8 cellular contexts compared by ENCODE assay signal in genomic region chr12:3041558-3042164, GRCh38. TPM values are rescaled to one million over a fixed set of nuclear protein-coding genes. Genes with fewer than 3 reads are reported as not detected.
DNase-seq lines count a peak whose midpoint lies in the region; ATAC-seq, FAIRE-seq and TF ChIP-seq lines count a peak whose summit lies in the region.

No MANE protein-coding gene starts in this region.

- H3K27me3 Mint-ChIP-seq in activated T-cell treated with anti-CD3 and anti-CD28 coated beads, Interleukin-2, amount 50 U/mL, for 72 hours (ENCODE audit: low read depth), result peaks cover 20% of the 10 kb centered on the region

- CTCF ChIA-PET in A549 (lab: Yijun Ruan, JAX), result interaction anchor here (0.6 to 2.5 kb wide), 31 partner anchors 8 to 251 kb away, joined by 3 to 13 read pairs (median 4); partner anchors contain the start of gene ITFG2

- peak; percentile 85 to 95 for ATAC-seq in A549
- ATAC-seq in activated T-cell treated with anti-CD3 and anti-CD28 coated beads, Interleukin-2, amount 50 U/mL, for 72 hours (replicated peaks in 1 of 2), result peak; percentile 82 to 85
- ATAC-seq in HG03139 (IDR thresholded peaks at IDR 0.05; ENCODE audit: unreplicated experiment), result no peak

- no peak overlapping the region for H3K27ac ChIP-seq in A549

- no peak overlapping the region for H3K4me3 ChIP-seq in A549

- H3K4me3 Mint-ChIP-seq in activated T-cell treated with anti-CD3 and anti-CD28 coated beads, Interleukin-2, amount 50 U/mL, for 72 hours, result no peak overlapping the region

- H3K27ac Mint-ChIP-seq in activated T-cell treated with anti-CD3 and anti-CD28 coated beads, Interleukin-2, amount 50 U/mL, for 72 hours, result no peak overlapping the region

- peak; percentile 78 for TF ChIP-seq CTCF in A549 (IDR thresholded peaks at IDR 0.05)

- TF ChIP-seq EP300 in A549 (IDR thresholded peaks at IDR 0.05), result no peak
- no peak for TF ChIP-seq EP300 in Ishikawa (IDR thresholded peaks at IDR 0.05; ENCODE audit: borderline replicate concordance)

- TF ChIP-seq RAD21 in A549 (conservative IDR thresholded peaks at IDR 0.05 in 1 of 2, IDR thresholded peaks at IDR 0.05 in 1 of 2), result peak; percentile 69 to 74
- peak; percentile 76 for TF ChIP-seq RAD21 in Ishikawa (IDR thresholded peaks at IDR 0.05; ENCODE audit: low read depth)

- POLR2A ChIA-PET in A549 (lab: Yijun Ruan, JAX), result interaction anchor here (0.6 to 1.5 kb wide), 3 partner anchors 35 to 156 kb away, joined by 4 to 6 read pairs (median 5); partner anchors contain the start of gene TULP3

- H3K9me3 ChIP-seq in A549, result no peaks in the 10 kb centered on the region

- DNase-seq in A549 (ENCODE audit: low read depth in 1 of 2, low spot score in 1 of 2), result peak; percentile 87 to 90
- DNase-seq in GM12891 (ENCODE audit: insufficient read length, low spot score), result peak; percentile 86
- DNase-seq in OCI-M2 (lab: John Stamatoyannopoulos, UW; ENCODE audit: unreplicated experiment), result peak; percentile 4
- DNase-seq in activated T-cell treated with anti-CD3 and anti-CD28 coated beads, Interleukin-2, amount 50 U/mL, for 72 hours, result peak; percentile 60 to 63
- DNase-seq in fibroblast of the conjunctiva (ENCODE audit: low read depth), result peak; percentile 65
- peak; percentile 26 for DNase-seq in non-pigmented ciliary epithelial cell (ENCODE audit: low read depth)

- WGBS in A549 (ENCODE audit: missing lambda C conversion rate), result 56% methylated on average over 11 of the region's 11 CpGs

- FAIRE-seq in A549 (lab: Jason Lieb, UNC) (peak; percentile 68), GM12891 (lab: Jason Lieb, UNC) (peak; percentile 74)

- no peak overlapping the region for H3K4me2 ChIP-seq in A549

- H3K36me3 Mint-ChIP-seq in activated T-cell treated with anti-CD3 and anti-CD28 coated beads, Interleukin-2, amount 50 U/mL, for 72 hours (ENCODE audit: insufficient read depth in 2 of 2), result no peaks in the 10 kb centered on the region

- no peaks in the 10 kb centered on the region for H3K9me3 Mint-ChIP-seq in activated T-cell treated with anti-CD3 and anti-CD28 coated beads, Interleukin-2, amount 50 U/mL, for 72 hours

- TF ChIP-seq POLR2A in A549 (IDR thresholded peaks at IDR 0.05; ENCODE audit: low read length) (no peak), GM12891 (IDR thresholded peaks at IDR 0.05; ENCODE audit: low read depth, low read length) (no peak)

- no peaks in the 10 kb centered on the region for H3K4me1 ChIP-seq in A549

- H3K4me1 Mint-ChIP-seq in activated T-cell treated with anti-CD3 and anti-CD28 coated beads, Interleukin-2, amount 50 U/mL, for 72 hours (ENCODE audit: low read depth), result no peaks in the 10 kb centered on the region

TF ChIP-seq in A549, 52 proteins besides CTCF, POLR2A, EP300 and RAD21 (continues in another document):
- TF ChIP-seq, protein P1, sequence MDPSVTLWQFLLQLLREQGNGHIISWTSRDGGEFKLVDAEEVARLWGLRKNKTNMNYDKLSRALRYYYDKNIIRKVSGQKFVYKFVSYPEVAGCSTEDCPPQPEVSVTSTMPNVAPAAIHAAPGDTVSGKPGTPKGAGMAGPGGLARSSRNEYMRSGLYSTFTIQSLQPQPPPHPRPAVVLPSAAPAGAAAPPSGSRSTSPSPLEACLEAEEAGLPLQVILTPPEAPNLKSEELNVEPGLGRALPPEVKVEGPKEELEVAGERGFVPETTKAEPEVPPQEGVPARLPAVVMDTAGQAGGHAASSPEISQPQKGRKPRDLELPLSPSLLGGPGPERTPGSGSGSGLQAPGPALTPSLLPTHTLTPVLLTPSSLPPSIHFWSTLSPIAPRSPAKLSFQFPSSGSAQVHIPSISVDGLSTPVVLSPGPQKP (IDR thresholded peaks at IDR 0.05; ENCODE audit: low read depth, low read length), result no peak
- TF ChIP-seq E2F6 (IDR thresholded peaks at IDR 0.05; ENCODE audit: borderline replicate concordance, low read depth), result no peak

TF ChIP-seq in GM12891, 5 proteins besides CTCF, POLR2A, EP300 and RAD21:
- TF ChIP-seq POU2F2 (IDR thresholded peaks at IDR 0.05; ENCODE audit: low read depth, low read length) (no peak), SPI1 (IDR thresholded peaks at IDR 0.05; ENCODE audit: low read depth, low read length) (no peak), TAF1 (IDR thresholded peaks at IDR 0.05; ENCODE audit: low read depth, low read length) (no peak), PAX5 (IDR thresholded peaks at IDR 0.05; ENCODE audit: insufficient read depth, low read length, severe bottlenecking) (no peak), POLR2AphosphoS5 (IDR thresholded peaks at IDR 0.05; ENCODE audit: low read depth, low read length) (no peak)

TF ChIP-seq in Ishikawa, 13 proteins besides CTCF, POLR2A, EP300 and RAD21:
- TF ChIP-seq CREB1 (IDR thresholded peaks at IDR 0.05; ENCODE audit: low read depth), result no peak
- no peak for TF ChIP-seq USF1 (IDR thresholded peaks at IDR 0.05)
- TF ChIP-seq YY1 (IDR thresholded peaks at IDR 0.05; ENCODE audit: low read depth), result no peak
- TF ChIP-seq FOXM1 (IDR thresholded peaks at IDR 0.05; ENCODE audit: borderline replicate concordance, low read depth), result no peak
- TF ChIP-seq ZBTB7A (IDR thresholded peaks at IDR 0.05; ENCODE audit: low read depth), result no peak
- no peak for TF ChIP-seq NFIC (IDR thresholded peaks at IDR 0.05)
- TF ChIP-seq TCF12 (IDR thresholded peaks at IDR 0.05; ENCODE audit: low read depth), result no peak
- TF ChIP-seq TAF1 (IDR thresholded peaks at IDR 0.05; ENCODE audit: low read depth), result no peak
- no peak for TF ChIP-seq CEBPB (IDR thresholded peaks at IDR 0.05)
- TF ChIP-seq TEAD4 (IDR thresholded peaks at IDR 0.05), result no peak
- TF ChIP-seq, protein P2, sequence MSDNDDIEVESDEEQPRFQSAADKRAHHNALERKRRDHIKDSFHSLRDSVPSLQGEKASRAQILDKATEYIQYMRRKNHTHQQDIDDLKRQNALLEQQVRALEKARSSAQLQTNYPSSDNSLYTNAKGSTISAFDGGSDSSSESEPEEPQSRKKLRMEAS (IDR thresholded peaks at IDR 0.05), result no peak

RNA-seq across cellular contexts. Expression of gene TSPAN9, which starts 35.5 kb away (rescaled TPM):
- polyA plus RNA-seq in A549 (2011; rRNA removed) (16.1 and 20.1 TPM in 2 replicates), A549 (2017; fragmentation: RNase III; extraction: RNeasy Plus Mini Kit Qiagen cat#74134 plus additional on column Dnase treatment) (10.2 to 12.4 TPM (median 11.3 TPM) in 3 replicates)
- 11.2 and 14.5 TPM in 2 replicates for polyA plus RNA-seq in A549 (2012; cell fraction: cytosol; rRNA removed)
- polyA plus RNA-seq in A549 (2012; cell fraction: nucleus; rRNA removed), result 20.0 and 20.1 TPM in 2 replicates
- polyA minus RNA-seq in A549 (2011; rRNA and poly(A)+ RNA removed), result 12.9 and 16.7 TPM in 2 replicates
- polyA plus RNA-seq in GM12891 (2012; ENCODE audit: low read depth, missing spikeins), result 0.95 TPM
- 1 to 10 TPM in 1 of 2 donors, under 1 TPM in 1; 0.58 to 1.2 TPM for total RNA-seq in activated T-cell treated with anti-CD3 and anti-CD28 coated beads, Interleukin-2, amount 50 U/mL, for 72 hours

Comparison
In these comparisons a context has a peak if more than half of its experiments do, and no peak if none do; other contexts are left out.
1. DNase-seq: peak in every context shown above with its lines; median percentile 88 in A549; 86 in GM12891; 65 in fibroblast of the conjunctiva; 62 in activated T-cell treated with anti-CD3 and anti-CD28 coated beads, Interleukin-2, amount 50 U/mL, for 72 hours; 26 in non-pigmented ciliary epithelial cell; 4 in OCI-M2.